18 cellular contexts compared by ENCODE assay signal in the genomic region with DNA sequence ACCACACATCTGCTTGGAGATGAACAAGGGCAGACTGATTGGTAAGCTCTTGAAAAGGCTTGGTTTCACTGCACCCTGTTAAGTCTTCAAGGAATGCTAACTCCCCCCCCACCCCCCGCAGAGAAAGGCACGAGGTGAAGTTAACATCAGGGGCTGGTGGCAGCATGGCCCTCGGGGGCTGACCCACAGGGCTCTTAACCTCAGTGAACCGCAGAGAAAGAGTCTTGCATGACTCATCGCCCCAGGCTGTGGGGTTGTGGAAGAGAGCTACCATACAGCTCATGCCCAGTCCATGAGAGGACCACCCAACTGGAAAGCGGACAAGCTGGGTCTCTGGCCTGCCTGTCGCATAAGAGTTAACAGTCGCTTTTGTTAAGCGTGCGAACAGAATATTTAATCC. TPM values are rescaled to one million over a fixed set of nuclear protein-coding genes. Genes with fewer than 3 reads are reported as not detected.
A peak's percentile ranks its signal among the peaks of the same experiment; 100 is the strongest.
DNase-seq lines count a peak whose midpoint lies in the region; ATAC-seq and TF ChIP-seq lines count a peak whose summit lies in the region.
"Had no signal": no experiment of that assay in that cellular context is flagged by ENCODE, and none has a peak within 500 bp of the region (broad histone marks: within the 10 kb centered on the region; RNA-seq: fewer than 3 reads in every experiment).

No MANE protein-coding gene starts in this region.

- H3K27ac Mint-ChIP-seq in naive thymus-derived CD4-positive, alpha-beta T cell, result no peak overlapping the region
- H3K27ac Mint-ChIP-seq: activated CD4-positive, alpha-beta T cell treated with anti-CD3 and anti-CD28 coated beads, Interleukin-2, amount 10 ng/mL, durations not matched to agents 7 days and 5 days; activated T-cell treated with anti-CD3 and anti-CD28 coated beads, Interleukin-2, amount 50 U/mL, for 24 hours; T-helper 17 cell had no signal

- TF ChIP-seq CTCF in astrocyte of the spinal cord (IDR thresholded peaks at IDR 0.05; ENCODE audit: low read depth, low read length), result no peak

- CTCF ChIA-PET in naive thymus-derived CD4-positive, alpha-beta T cell (lab: Charles Lee), result interaction anchor here (1.4 kb wide), 1 partner anchor 20 kb away, joined by 3 read pairs; no protein-coding TSS in a partner anchor

- H3K36me3 Mint-ChIP-seq in naive thymus-derived CD4-positive, alpha-beta T cell, result peaks cover 21 to 56% (median 35%) of the 10 kb centered on the region in 5 donors

- ATAC-seq in GM19035 (IDR thresholded peaks at IDR 0.05; ENCODE audit: unreplicated experiment) (no peak), HG03025 (IDR thresholded peaks at IDR 0.05; ENCODE audit: low FRiP score, unreplicated experiment) (no peak)
- no peak for ATAC-seq in naive thymus-derived CD4-positive, alpha-beta T cell
- ATAC-seq: T-helper 17 cell had no signal

- POLR2A ChIA-PET in naive thymus-derived CD4-positive, alpha-beta T cell (lab: Charles Lee), result no interaction called here

- H3K9me3 Mint-ChIP-seq in naive thymus-derived CD4-positive, alpha-beta T cell, result peaks cover 5 to 23% (median 11%) of the 10 kb centered on the region in 11 donors

- peaks cover 0 to 18% (median 2%) of the 10 kb centered on the region in 7 donors for H3K4me1 Mint-ChIP-seq in naive thymus-derived CD4-positive, alpha-beta T cell

- no peak overlapping the region for H3K4me3 ChIP-seq in MG63
- no peak overlapping the region for H3K4me3 ChIP-seq in astrocyte of the spinal cord (ENCODE audit: low read depth, low read length)
- no peak overlapping the region for H3K4me3 ChIP-seq in naive thymus-derived CD4-positive, alpha-beta T cell (ENCODE audit: low read length)
- H3K4me3 ChIP-seq: ovary, stomach, vagina had no signal

- peaks cover 0 to 6% (median 0%) of the 10 kb centered on the region in 5 donors for H3K27me3 Mint-ChIP-seq in naive thymus-derived CD4-positive, alpha-beta T cell
- H3K27me3 Mint-ChIP-seq: activated CD4-positive, alpha-beta T cell treated with anti-CD3 and anti-CD28 coated beads, Interleukin-2, amount 10 ng/mL, durations not matched to agents 7 days and 5 days; activated T-cell treated with anti-CD3 and anti-CD28 coated beads, Interleukin-2, amount 50 U/mL, for 24 hours; T-helper 17 cell had no signal

- H3K4me1 ChIP-seq in naive thymus-derived CD4-positive, alpha-beta T cell (ENCODE audit: control insufficient read depth in 2 of 2, insufficient read depth in 2 of 2, low read length in 2 of 2), result no peaks in the 10 kb centered on the region
- H3K4me1 ChIP-seq: vagina had no signal

- H3K27me3 ChIP-seq in MG63, result no peaks in the 10 kb centered on the region
- H3K27me3 ChIP-seq in naive thymus-derived CD4-positive, alpha-beta T cell (ENCODE audit: control insufficient read depth in 2 of 2, insufficient read depth in 2 of 2, low read length in 2 of 2), result no peaks in the 10 kb centered on the region
- H3K27me3 ChIP-seq: ovary, stomach, vagina had no signal

- no peak overlapping the region for H3K27ac ChIP-seq in naive thymus-derived CD4-positive, alpha-beta T cell (ENCODE audit: low read depth, low read length)
- H3K27ac ChIP-seq: KMS-11, ovary, stomach, vagina had no signal

- in situ Hi-C loops in astrocyte of the spinal cord (cut with HindIII; ENCODE audit: low sequenced_read_pairs), result no loop called here

- no peaks in the 10 kb centered on the region for H3K36me3 ChIP-seq in MG63
- peaks cover 0 to 9% (median 0%) of the 10 kb centered on the region in 3 experiments for H3K36me3 ChIP-seq in naive thymus-derived CD4-positive, alpha-beta T cell (ENCODE audit: control insufficient read depth in 2 of 3, insufficient read depth in 3 of 3, low read length in 3 of 3)
- H3K36me3 ChIP-seq: ovary, vagina had no signal

- H3K9me3 ChIP-seq in MG63, result peaks cover 10% of the 10 kb centered on the region
- H3K9me3 ChIP-seq in naive thymus-derived CD4-positive, alpha-beta T cell (ENCODE audit: control insufficient read depth in 2 of 3, low read length in 3 of 3), result peaks cover 0 to 5% (median 3%) of the 10 kb centered on the region in 3 experiments
- H3K9me3 ChIP-seq: ovary, vagina had no signal

- no peak overlapping the region for H3K4me3 Mint-ChIP-seq in naive thymus-derived CD4-positive, alpha-beta T cell
- H3K4me3 Mint-ChIP-seq: activated CD4-positive, alpha-beta T cell treated with anti-CD3 and anti-CD28 coated beads, Interleukin-2, amount 10 ng/mL, durations not matched to agents 7 days and 5 days; activated T-cell treated with anti-CD3 and anti-CD28 coated beads, Interleukin-2, amount 50 U/mL, for 24 hours; T-helper 17 cell had no signal

- intact Hi-C loops in naive thymus-derived CD4-positive, alpha-beta T cell (cut with micrococcal nuclease), result no loop called here

- DNase-seq in AG20443 (ENCODE audit: low spot score) (peak; percentile 29), MG63 (peak; percentile 33), astrocyte of the spinal cord (ENCODE audit: low read depth, low spot score) (peak; percentile 59), islet precursor cell (peak; percentile 96)
- no peak for DNase-seq in naive thymus-derived CD4-positive, alpha-beta T cell
- no peak for DNase-seq in NK-92 treated with Interleukin-12 subunit alpha and Interleukin-12 subunit beta, amount 100 ng/mL, for 24 hours (lab: John Stamatoyannopoulos, UW)
- DNase-seq: activated CD4-positive, alpha-beta T cell treated with anti-CD3 and anti-CD28 coated beads, Interleukin-2, amount 10 ng/mL, durations not matched to agents 7 days and 5 days; activated T-cell treated with anti-CD3 and anti-CD28 coated beads, Interleukin-2, amount 50 U/mL, for 24 hours; cortex of kidney; NCI-H1930; NCI-H526 treated with DMSO at 0.1 percent for 48 hours; ovary; stomach; T-helper 17 cell had no signal

RNA-seq across cellular contexts. Expression of a gene that starts 10.6 kb away (rescaled TPM):
- 4.5 and 4.9 TPM in 2 replicates for total RNA-seq in MG63 (2014; rRNA removed; shearing (Covaris generic); ENCODE audit: low replicate concordance)
- 10 to 100 TPM in 4 of 5 experiments, 1 to 10 TPM in 1; 8.5 to 52.0 (median 20.8) TPM for total RNA-seq in naive thymus-derived CD4-positive, alpha-beta T cell
- 10 to 100 TPM; 25.6 to 36.0 TPM for polyA plus RNA-seq in naive thymus-derived CD4-positive, alpha-beta T cell

RNA-seq across cellular contexts. Expression of a gene that starts 56.5 kb away (rescaled TPM):
- 18.6 and 21.1 TPM in 2 replicates for total RNA-seq in MG63 (2014; rRNA removed; shearing (Covaris generic); ENCODE audit: low replicate concordance)
- 10 to 100 TPM in 1 of 5 experiments, 1 to 10 TPM in 4; 1.1 to 34.5 (median 2.2) TPM for total RNA-seq in naive thymus-derived CD4-positive, alpha-beta T cell
- under 1 TPM in 1 of 2 donors, not detected in 1; 0.33 TPM for polyA plus RNA-seq in naive thymus-derived CD4-positive, alpha-beta T cell

Comparison
In these comparisons a context has a peak if more than half of its experiments do, and no peak if none do; other contexts are left out.
1. DNase-seq: peak in AG20443 (single experiment), MG63 (single experiment), astrocyte of the spinal cord (single experiment) and islet precursor cell (single experiment); none in naive thymus-derived CD4-positive, alpha-beta T cell (0 of 9) and NK-92 treated with Interleukin-12 subunit alpha and Interleukin-12 subunit beta, amount 100 ng/mL, for 24 hours (single experiment).